ENCODE assay signal across 8 cellular contexts in genomic region chr20:57473246-57474042, GRCh38. TPM values are rescaled to one million over a fixed set of nuclear protein-coding genes. Genes with fewer than 3 reads are reported as not detected.
DNase-seq lines count a peak whose midpoint lies in the region; ATAC-seq and TF ChIP-seq lines count a peak whose summit lies in the region.

No MANE protein-coding gene starts in this region.

- DNase-seq in NCI-H748 (lab: John Stamatoyannopoulos, UW; ENCODE audit: unreplicated experiment) (peak; percentile 30), NCI-H748 treated with DMSO at 0.1 percent for 48 hours (lab: John Stamatoyannopoulos, UW) (no peak), Kasumi-1 (lab: John Stamatoyannopoulos, UW) (peak; percentile 93 to 95), astrocyte of the spinal cord (ENCODE audit: low read depth, low spot score) (peak; percentile 14), natural killer cell (peak; percentile 44), NCI-H1436 (lab: John Stamatoyannopoulos, UW) (no peak), OCI-M1 (lab: John Stamatoyannopoulos, UW) (no peak)

- H3K9me3 Mint-ChIP-seq in natural killer cell: no peaks in the 10 kb centered on the region

- ATAC-seq in GM21423 (IDR thresholded peaks at IDR 0.05; ENCODE audit: unreplicated experiment): peak; percentile 61
- peak; percentile 87 to 94 (median 91) for ATAC-seq in natural killer cell

- H3K27me3 Mint-ChIP-seq in natural killer cell (ENCODE audit: low read depth in 2 of 2): peaks cover 0 to 8% of the 10 kb centered on the region in 2 donors

- H3K4me3 Mint-ChIP-seq in natural killer cell: peak overlapping the region; percentile 60

- peaks cover 33 to 50% of the 10 kb centered on the region in 2 donors for H3K4me1 Mint-ChIP-seq in natural killer cell

- in situ Hi-C loops in astrocyte of the spinal cord (cut with HindIII; ENCODE audit: low sequenced_read_pairs): no loop called here

- H3K4me3 ChIP-seq in astrocyte of the spinal cord (ENCODE audit: low read depth, low read length): no peak overlapping the region

- no peaks in the 10 kb centered on the region for H3K36me3 Mint-ChIP-seq in natural killer cell

- TF ChIP-seq CTCF in astrocyte of the spinal cord (IDR thresholded peaks at IDR 0.05; ENCODE audit: low read depth, low read length) (peak; percentile 11), natural killer cell (IDR thresholded peaks at IDR 0.05) (no peak)

- intact Hi-C loops in natural killer cell (cut with micrococcal nuclease): loop anchor here (5.0 kb wide), 2 partner anchors 41 to 81 kb away; partner anchors contain the start of gene RBM38

- H3K27ac Mint-ChIP-seq in natural killer cell: peak overlapping the region; percentile 74 to 87

RNA-seq across cellular contexts. Expression of gene CTCFL, which starts 51.5 kb away (rescaled TPM):
- total RNA-seq in natural killer cell: not detected

Comparison
In these comparisons a context has a peak if more than half of its experiments do, and no peak if none do; other contexts are left out.
1. DNase-seq: peak in NCI-H748 (single experiment), Kasumi-1 (2 of 2), astrocyte of the spinal cord (single experiment) and natural killer cell (single experiment); none in NCI-H748 treated with DMSO at 0.1 percent for 48 hours (single experiment), NCI-H1436 (single experiment) and OCI-M1 (single experiment).